In genomic region chr3:168061332-168061996, GRCh38 we compare ENCODE assay signal across 8 cellular contexts. TPM values are rescaled to one million over a fixed set of nuclear protein-coding genes. Genes with fewer than 3 reads are reported as not detected.
DNase-seq lines count a peak whose midpoint lies in the region; ATAC-seq and FAIRE-seq lines count a peak whose summit lies in the region.

No MANE protein-coding gene starts in this region.

- intact Hi-C loops in left colon (cut with DNase I, micrococcal nuclease): no loop called here

- DNase-seq in left colon (no peak), NCI-H2081 (lab: John Stamatoyannopoulos, UW) (no peak), urothelium cell line (ENCODE audit: low spot score) (no peak)
- no peak for DNase-seq in effector CD8-positive, alpha-beta T cell (lab: John Stamatoyannopoulos, UW)
- no peak for DNase-seq in stimulated activated CD4-positive, alpha-beta T cell treated with anti-CD3 and anti-CD28 coated beads, Interleukin-4, amount 100 ng/mL, for 1 hour

- no peak for FAIRE-seq in urothelium cell line (lab: Jason Lieb, UNC)

- peak; percentile 74 for ATAC-seq in GM18508 (IDR thresholded peaks at IDR 0.05; ENCODE audit: insufficient read depth, unreplicated experiment)
- ATAC-seq in GM21717 (IDR thresholded peaks at IDR 0.05; ENCODE audit: unreplicated experiment): peak; percentile 89
- ATAC-seq in HG03571 (IDR thresholded peaks at IDR 0.05; ENCODE audit: unreplicated experiment): peak; percentile 90
- ATAC-seq in left colon: peak; percentile 43

RNA-seq across cellular contexts. Expression of gene GOLIM4, which starts 34.3 kb away (rescaled TPM):
- total RNA-seq in left colon: 10 to 100 TPM; 95.4 to 97.6 TPM
